In genomic region chr6:166381381-166381732, GRCh38 we compare ENCODE assay signal across 8 cellular contexts. TPM values are rescaled to one million over a fixed set of nuclear protein-coding genes. Genes with fewer than 3 reads are reported as not detected.
DNase-seq lines count a peak whose midpoint lies in the region; ATAC-seq and TF ChIP-seq lines count a peak whose summit lies in the region.

No MANE protein-coding gene starts in this region.

- POLR2A ChIA-PET in PC-3 (lab: Charles Lee; ENCODE audit: unreplicated experiment) = no interaction called here

- TF ChIP-seq CTCF in GM12865 (IDR thresholded peaks at IDR 0.05; ENCODE audit: insufficient read depth, low read depth, low read length, missing control alignments) = no peak
- TF ChIP-seq CTCF in PC-3 (conservative IDR thresholded peaks at IDR 0.05; ENCODE audit: low read depth, low read length) = no peak

- H4K20me1 ChIP-seq in PC-3 (ENCODE audit: low read length) = no peaks in the 10 kb centered on the region

- DNase-seq in GM12865 (ENCODE audit: low read depth) (no peak), PC-3 (peak; percentile 3), epithelial cell of prostate (ENCODE audit: low read depth, low spot score) (no peak), sciatic nerve (ENCODE audit: low spot score) (no peak), AG20443 (ENCODE audit: low spot score) (no peak)
- DNase-seq in stimulated activated CD4-positive, alpha-beta T cell treated with anti-CD3 and anti-CD28 coated beads, Interleukin-15, amount 100 ng/mL, for 24 hours = no peak

- intact Hi-C loops in PC-3 (cut with micrococcal nuclease) = loop anchor here (5.0 kb wide), 1 partner anchor 104 kb away; no protein-coding TSS in a partner anchor
- intact Hi-C loops in sciatic nerve (cut with DNase I) = no loop called here

- CTCF ChIA-PET in PC-3 (lab: Charles Lee) = interaction anchor here (0.7 to 1.1 kb wide), 3 partner anchors 11 to 105 kb away, joined by 3 to 4 read pairs (median 3); no protein-coding TSS in a partner anchor

- H3K36me3 ChIP-seq in PC-3 (ENCODE audit: low read depth, low read length) (no peaks in the 10 kb centered on the region), rectal smooth muscle tissue (ENCODE audit: control insufficient read depth, insufficient read depth, low read length) (no peaks in the 10 kb centered on the region)

- peak overlapping the region; percentile 93 for H3K4me2 ChIP-seq in PC-3 (ENCODE audit: low read length)

- H3F3A ChIP-seq in PC-3 (ENCODE audit: low read length, unreplicated experiment) = no peaks in the 10 kb centered on the region

- H3K9ac ChIP-seq in PC-3 (ENCODE audit: low read length) (peak overlapping the region; percentile 51; the same call in 1 of the 2 replicates), rectal smooth muscle tissue (ENCODE audit: low read length) (peak overlapping the region; percentile 96)

- TSS peak; percentile 44 for BruUV-seq in PC-3 (replicated peaks; lab: Mats Ljungman, UMichigan)

- H3K9me2 ChIP-seq in PC-3 (replicated peaks; ENCODE audit: low read length) = no peaks in the 10 kb centered on the region

- ATAC-seq in PC-3 = no peak
- no peak for ATAC-seq in sciatic nerve
- ATAC-seq in GM19395 (IDR thresholded peaks at IDR 0.05; ENCODE audit: unreplicated experiment) = no peak

- H3K27ac ChIP-seq in PC-3 (ENCODE audit: low read length) (no peak overlapping the region), epithelial cell of prostate (peak overlapping the region; percentile 72), rectal smooth muscle tissue (ENCODE audit: low read depth, low read length) (no peak overlapping the region)

- peak overlapping the region; percentile 95 for H2AFZ ChIP-seq in PC-3 (ENCODE audit: low read length)

- peaks cover 4% of the 10 kb centered on the region for H3K4me1 ChIP-seq in PC-3 (ENCODE audit: insufficient read depth, low read length)
- peaks cover 6% of the 10 kb centered on the region for H3K4me1 ChIP-seq in rectal smooth muscle tissue (ENCODE audit: control insufficient read depth, insufficient read depth, low read length)

- H3K27me3 ChIP-seq in PC-3 (ENCODE audit: low read length) = no peaks in the 10 kb centered on the region
- no peaks in the 10 kb centered on the region for H3K27me3 ChIP-seq in rectal smooth muscle tissue (ENCODE audit: control insufficient read depth, insufficient read depth, low read length)

- H3K9me3 ChIP-seq in PC-3 (ENCODE audit: low read length) = no peaks in the 10 kb centered on the region

- H3K79me2 ChIP-seq in PC-3 (ENCODE audit: low read length) = no peaks in the 10 kb centered on the region

- H3K4me3 ChIP-seq in GM12865 (ENCODE audit: low read depth, low read length) (peak overlapping the region; percentile 92), PC-3 (ENCODE audit: low read length) (peak overlapping the region; percentile 88), rectal smooth muscle tissue (ENCODE audit: low read length) (peak overlapping the region; percentile 99)

RNA-seq across cellular contexts. Expression of gene MPC1, which starts 1.4 kb away (rescaled TPM):
- total RNA-seq in PC-3 (2014; rRNA removed) (10.0 and 26.7 TPM in 2 replicates), sciatic nerve (49.2 TPM)

RNA-seq across cellular contexts. Expression of gene SFT2D1, which starts 39.0 kb away (rescaled TPM):
- 28.0 and 32.1 TPM in 2 replicates for total RNA-seq in PC-3 (2014; rRNA removed)
- 46.1 TPM for total RNA-seq in sciatic nerve
